Comparison of ENCODE assay signal across 1 cellular context in genomic region chr7:73971701-73972341, GRCh38.
TF ChIP-seq lines count a peak whose summit lies in the region.

No MANE protein-coding gene starts in this region.

TF ChIP-seq in SK-N-SH, 30 proteins besides CTCF, POLR2A, EP300 and RAD21 (continued from another document):
- TF ChIP-seq, protein P1, sequence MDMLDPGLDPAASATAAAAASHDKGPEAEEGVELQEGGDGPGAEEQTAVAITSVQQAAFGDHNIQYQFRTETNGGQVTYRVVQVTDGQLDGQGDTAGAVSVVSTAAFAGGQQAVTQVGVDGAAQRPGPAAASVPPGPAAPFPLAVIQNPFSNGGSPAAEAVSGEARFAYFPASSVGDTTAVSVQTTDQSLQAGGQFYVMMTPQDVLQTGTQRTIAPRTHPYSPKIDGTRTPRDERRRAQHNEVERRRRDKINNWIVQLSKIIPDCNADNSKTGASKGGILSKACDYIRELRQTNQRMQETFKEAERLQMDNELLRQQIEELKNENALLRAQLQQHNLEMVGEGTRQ (IDR thresholded peaks at IDR 0.05; ENCODE audit: borderline replicate concordance, low read depth, low read length), result no peak
- TF ChIP-seq GATA2 (CRISPR knock-in tag; IDR thresholded peaks at IDR 0.05) (no peak), SIN3A (IDR thresholded peaks at IDR 0.05; ENCODE audit: borderline replicate concordance, low read depth, low read length) (no peak), ELF1 (IDR thresholded peaks at IDR 0.05) (no peak), FOXM1 (IDR thresholded peaks at IDR 0.05; ENCODE audit: low read depth) (no peak)
- TF ChIP-seq, protein P2, sequence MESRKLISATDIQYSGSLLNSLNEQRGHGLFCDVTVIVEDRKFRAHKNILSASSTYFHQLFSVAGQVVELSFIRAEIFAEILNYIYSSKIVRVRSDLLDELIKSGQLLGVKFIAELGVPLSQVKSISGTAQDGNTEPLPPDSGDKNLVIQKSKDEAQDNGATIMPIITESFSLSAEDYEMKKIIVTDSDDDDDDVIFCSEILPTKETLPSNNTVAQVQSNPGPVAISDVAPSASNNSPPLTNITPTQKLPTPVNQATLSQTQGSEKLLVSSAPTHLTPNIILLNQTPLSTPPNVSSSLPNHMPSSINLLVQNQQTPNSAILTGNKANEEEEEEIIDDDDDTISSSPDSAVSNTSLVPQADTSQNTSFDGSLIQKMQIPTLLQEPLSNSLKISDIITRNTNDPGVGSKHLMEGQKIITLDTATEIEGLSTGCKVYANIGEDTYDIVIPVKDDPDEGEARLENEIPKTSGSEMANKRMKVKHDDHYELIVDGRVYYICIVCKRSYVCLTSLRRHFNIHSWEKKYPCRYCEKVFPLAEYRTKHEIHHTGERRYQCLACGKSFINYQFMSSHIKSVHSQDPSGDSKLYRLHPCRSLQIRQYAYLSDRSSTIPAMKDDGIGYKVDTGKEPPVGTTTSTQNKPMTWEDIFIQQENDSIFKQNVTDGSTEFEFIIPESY (IDR thresholded peaks at IDR 0.05; ENCODE audit: borderline replicate concordance, low read depth), result no peak
- TF ChIP-seq, protein P3, sequence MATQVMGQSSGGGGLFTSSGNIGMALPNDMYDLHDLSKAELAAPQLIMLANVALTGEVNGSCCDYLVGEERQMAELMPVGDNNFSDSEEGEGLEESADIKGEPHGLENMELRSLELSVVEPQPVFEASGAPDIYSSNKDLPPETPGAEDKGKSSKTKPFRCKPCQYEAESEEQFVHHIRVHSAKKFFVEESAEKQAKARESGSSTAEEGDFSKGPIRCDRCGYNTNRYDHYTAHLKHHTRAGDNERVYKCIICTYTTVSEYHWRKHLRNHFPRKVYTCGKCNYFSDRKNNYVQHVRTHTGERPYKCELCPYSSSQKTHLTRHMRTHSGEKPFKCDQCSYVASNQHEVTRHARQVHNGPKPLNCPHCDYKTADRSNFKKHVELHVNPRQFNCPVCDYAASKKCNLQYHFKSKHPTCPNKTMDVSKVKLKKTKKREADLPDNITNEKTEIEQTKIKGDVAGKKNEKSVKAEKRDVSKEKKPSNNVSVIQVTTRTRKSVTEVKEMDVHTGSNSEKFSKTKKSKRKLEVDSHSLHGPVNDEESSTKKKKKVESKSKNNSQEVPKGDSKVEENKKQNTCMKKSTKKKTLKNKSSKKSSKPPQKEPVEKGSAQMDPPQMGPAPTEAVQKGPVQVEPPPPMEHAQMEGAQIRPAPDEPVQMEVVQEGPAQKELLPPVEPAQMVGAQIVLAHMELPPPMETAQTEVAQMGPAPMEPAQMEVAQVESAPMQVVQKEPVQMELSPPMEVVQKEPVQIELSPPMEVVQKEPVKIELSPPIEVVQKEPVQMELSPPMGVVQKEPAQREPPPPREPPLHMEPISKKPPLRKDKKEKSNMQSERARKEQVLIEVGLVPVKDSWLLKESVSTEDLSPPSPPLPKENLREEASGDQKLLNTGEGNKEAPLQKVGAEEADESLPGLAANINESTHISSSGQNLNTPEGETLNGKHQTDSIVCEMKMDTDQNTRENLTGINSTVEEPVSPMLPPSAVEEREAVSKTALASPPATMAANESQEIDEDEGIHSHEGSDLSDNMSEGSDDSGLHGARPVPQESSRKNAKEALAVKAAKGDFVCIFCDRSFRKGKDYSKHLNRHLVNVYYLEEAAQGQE (IDR thresholded peaks at IDR 0.05; ENCODE audit: low read depth, low read length), result no peak
TF ChIP-seq in SK-N-SH: peak in this region for 0.
